In the genomic region with DNA sequence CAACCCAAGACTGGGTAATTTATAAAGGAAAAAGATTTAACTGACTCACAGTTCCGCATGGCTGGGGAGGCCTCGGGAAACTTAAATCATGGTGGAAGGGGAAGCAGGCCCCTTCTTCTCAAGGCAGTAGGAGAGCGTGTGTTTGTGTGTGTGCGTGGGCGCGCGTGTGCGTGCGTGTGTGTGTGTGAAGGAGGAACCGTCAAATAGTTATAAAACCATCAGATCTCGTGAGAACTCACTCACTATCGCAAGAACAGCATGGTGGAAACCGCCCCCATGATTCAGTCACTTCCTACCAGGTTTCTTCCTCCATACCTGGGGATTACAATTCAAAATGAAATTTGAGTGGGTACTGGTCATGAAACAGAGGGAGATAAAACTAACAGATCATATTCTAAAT, we compare ENCODE assay signal across 27 cellular contexts.
DNase-seq lines count a peak whose midpoint lies in the region; ATAC-seq, FAIRE-seq and TF ChIP-seq lines count a peak whose summit lies in the region.
"Had no signal": no experiment of that assay in that cellular context is flagged by ENCODE, and none has a peak within 500 bp of the region (broad histone marks: within the 10 kb centered on the region; RNA-seq: fewer than 3 reads in every experiment).

No MANE protein-coding gene starts in this region.

- H3K36me3 Mint-ChIP-seq in nephron progenitor cell (ENCODE audit: low read depth), result no peaks in the 10 kb centered on the region
- H3K36me3 Mint-ChIP-seq: CD14-positive monocyte; CD4-positive, alpha-beta memory T cell; CD4-positive, CD25-positive, alpha-beta regulatory T cell; CD8-positive, alpha-beta memory T cell had no signal

- peak overlapping the region; percentile 29 for H3K4me3 Mint-ChIP-seq in nephron progenitor cell
- H3K4me3 Mint-ChIP-seq: CD14-positive monocyte; CD4-positive, alpha-beta memory T cell; CD4-positive, CD25-positive, alpha-beta regulatory T cell; CD8-positive, alpha-beta memory T cell had no signal

- H3K4me1 ChIP-seq in testis, result no peaks in the 10 kb centered on the region
- no peaks in the 10 kb centered on the region for H3K4me1 ChIP-seq in heart right ventricle
- H3K4me1 ChIP-seq: BE2C, BLaER1 had no signal

- 74 to 85% methylated on average over 13 of the region's 13 CpGs for WGBS in testis, 2 donors
- WGBS in heart right ventricle, 2 donors, result 95 to 96% methylated on average over 13 of the region's 13 CpGs
- WGBS in lower leg skin, 2 donors, result 97 to 98% methylated on average over 13 of the region's 13 CpGs

- H3K4me1 Mint-ChIP-seq in nephron progenitor cell, result no peaks in the 10 kb centered on the region
- H3K4me1 Mint-ChIP-seq: CD14-positive monocyte; CD4-positive, alpha-beta memory T cell; CD4-positive, CD25-positive, alpha-beta regulatory T cell; CD8-positive, alpha-beta memory T cell had no signal

- H3K36me3 ChIP-seq in testis (ENCODE audit: low read depth, missing control alignments) (no peaks in the 10 kb centered on the region), heart right ventricle (no peaks in the 10 kb centered on the region)
- H3K36me3 ChIP-seq: BE2C, BLaER1 had no signal

- H3K4me3 ChIP-seq in testis (peak overlapping the region; percentile 14 to 26), heart right ventricle (no peak overlapping the region), lower leg skin (ENCODE audit: low read depth, poor library complexity, severe bottlenecking) (no peak overlapping the region)
- H3K4me3 ChIP-seq: BLaER1, GM12878 had no signal

- intact Hi-C loops in testis (cut with DNase I; ENCODE audit: low total_unique reads), result no loop called here
- intact Hi-C loops in heart right ventricle (cut with DNase I), result no loop called here
- intact Hi-C loops in lower leg skin (cut with DNase I; ENCODE audit: low total_unique reads), result no loop called here

- no peak for ATAC-seq in heart right ventricle
- ATAC-seq: GM12878 had no signal

- H3K27ac ChIP-seq in testis (no peak overlapping the region), heart right ventricle (no peak overlapping the region)
- H3K27ac ChIP-seq: 22Rv1, BLaER1 had no signal

- no peaks in the 10 kb centered on the region for H3K27me3 Mint-ChIP-seq in nephron progenitor cell (ENCODE audit: low read depth, poor library complexity)
- H3K27me3 Mint-ChIP-seq: CD4-positive, alpha-beta memory T cell; CD4-positive, CD25-positive, alpha-beta regulatory T cell; CD8-positive, alpha-beta memory T cell had no signal

- no peaks in the 10 kb centered on the region for H3K9me3 Mint-ChIP-seq in nephron progenitor cell

- H3K9me3 ChIP-seq in testis, result no peaks in the 10 kb centered on the region
- H3K9me3 ChIP-seq in heart right ventricle, result no peaks in the 10 kb centered on the region
- H3K9me3 ChIP-seq: BE2C had no signal

- no peak for FAIRE-seq in GM12891 (lab: Jason Lieb, UNC)
- FAIRE-seq: A204.1, GM12878, GM19239 had no signal

- H3K27me3 ChIP-seq in testis (no peaks in the 10 kb centered on the region), heart right ventricle (no peaks in the 10 kb centered on the region)
- H3K27me3 ChIP-seq: BE2C, BLaER1 had no signal

- TF ChIP-seq CTCF in nephron progenitor cell (IDR thresholded peaks at IDR 0.05) (no peak), testis (IDR thresholded peaks at IDR 0.05) (no peak), heart right ventricle (IDR thresholded peaks at IDR 0.05) (no peak), lower leg skin (IDR thresholded peaks at IDR 0.05) (no peak)

- DNase-seq in A172 (ENCODE audit: low spot score) (peak; percentile 53), left kidney (ENCODE audit: low read depth, low spot score) (peak; percentile 2), nephron progenitor cell (no peak), testis (no peak), heart right ventricle (no peak), GM12891 (ENCODE audit: insufficient read length, low spot score) (no peak), lower leg skin (ENCODE audit: low spot score in 2 of 2) (no peak)
- DNase-seq: ACHN; BE2C; C1 segment of cervical spinal cord; CD4-positive, alpha-beta memory T cell; CD4-positive, CD25-positive, alpha-beta regulatory T cell; CD8-positive, alpha-beta memory T cell; COR-L47; DMS 273 treated with DMSO at 0.1 percent for 48 hours; DMS153; DMS53; DMS79; DND-41; EL; GDM1 had no signal

- no peak for TF ChIP-seq POLR2A in testis (IDR thresholded peaks at IDR 0.05)
- no peak for TF ChIP-seq POLR2A in GM12891 (IDR thresholded peaks at IDR 0.05; ENCODE audit: low read depth, low read length)
- TF ChIP-seq POLR2A in lower leg skin (IDR thresholded peaks at IDR 0.05), result no peak

- H3K27ac Mint-ChIP-seq in nephron progenitor cell, result peak overlapping the region; percentile 92
- H3K27ac Mint-ChIP-seq: CD14-positive monocyte; CD4-positive, alpha-beta memory T cell; CD4-positive, CD25-positive, alpha-beta regulatory T cell; CD8-positive, alpha-beta memory T cell had no signal

TF ChIP-seq in GM12891, 5 proteins besides CTCF, POLR2A, EP300 and RAD21:
- TF ChIP-seq POU2F2 (IDR thresholded peaks at IDR 0.05; ENCODE audit: low read depth, low read length) (no peak), PAX5 (IDR thresholded peaks at IDR 0.05; ENCODE audit: insufficient read depth, low read length, severe bottlenecking) (no peak), POLR2AphosphoS5 (IDR thresholded peaks at IDR 0.05; ENCODE audit: low read depth, low read length) (no peak), TAF1 (IDR thresholded peaks at IDR 0.05; ENCODE audit: low read depth, low read length) (no peak), SPI1 (IDR thresholded peaks at IDR 0.05; ENCODE audit: low read depth, low read length) (no peak)

Comparison
In these comparisons a context has a peak if more than half of its experiments do, and no peak if none do; other contexts are left out.
1. DNase-seq: peak in A172 (single experiment) and left kidney (single experiment); none in nephron progenitor cell (single experiment), testis (single experiment), heart right ventricle (0 of 2), GM12891 (single experiment) and lower leg skin (0 of 2).
2. H3K4me3 ChIP-seq: peak in testis (2 of 2); none in heart right ventricle (0 of 10) and lower leg skin (single experiment).